21 cellular contexts compared by ENCODE assay signal in genomic region chr20:62227591-62227976, GRCh38. TPM values are rescaled to one million over a fixed set of nuclear protein-coding genes. Genes with fewer than 3 reads are reported as not detected.
"Had no signal": no experiment of that assay in that cellular context is flagged by ENCODE, and none has a peak within 500 bp of the region (broad histone marks: within the 10 kb centered on the region; RNA-seq: fewer than 3 reads in every experiment).

No MANE protein-coding gene starts in this region.

- H3K4me3 ChIP-seq: breast epithelium, right atrium auricular region, skin epidermis, tibial nerve, vagina had no signal

- DNase-seq: activated B cell treated with CpG ODN at 0.5 μM for 24 hours; activated CD4-positive, alpha-beta T cell treated with anti-CD3 and anti-CD28 coated beads, Interleukin-2, amount 10 ng/mL, durations not matched to agents 24 days and 14 days; activated CD8-positive, alpha-beta memory T cell treated with anti-CD3 and anti-CD28 coated beads for 24 hours; activated naive CD4-positive, alpha-beta T cell treated with anti-CD3 and anti-CD28 coated beads, Interleukin-2, amount 50 U/mL, for 16 hours; erythroblast; hippocampal formation; kidney glomerular epithelial cell; stimulated activated CD4-positive, alpha-beta T cell treated with anti-CD3 and anti-CD28 coated beads, Interleukin-4, amount 100 ng/mL, for 4 hours had no signal

- H3K27ac Mint-ChIP-seq: activated B cell treated with CpG ODN at 0.5 μM for 24 hours; activated CD4-positive, alpha-beta T cell treated with anti-CD3 and anti-CD28 coated beads, Interleukin-2, amount 10 ng/mL, durations not matched to agents 24 days and 14 days; activated T-helper 2 cell treated with anti-CD3 and anti-CD28 coated beads, Interferon-gamma antibody, Interleukin-2, Interleukin-4, amounts not matched to agents 10 μg/mL and 5 μg/mL and 100 μg/mL, durations not matched to agents 14 hours and 24 hours and 36 hours; endodermal cell had no signal

- H3K27ac ChIP-seq: breast epithelium, neutrophil, right atrium auricular region, skin epidermis, tibial nerve, vagina had no signal

- H3K9me3 ChIP-seq: breast epithelium, neutrophil, right atrium auricular region, tibial nerve, vagina had no signal

- H3K4me1 ChIP-seq: breast epithelium, right atrium auricular region, tibial nerve had no signal

- H3K27me3 ChIP-seq: right atrium auricular region, vagina had no signal

- H3K9me3 Mint-ChIP-seq: activated B cell treated with CpG ODN at 0.5 μM for 24 hours; activated CD4-positive, alpha-beta T cell treated with anti-CD3 and anti-CD28 coated beads, Interleukin-2, amount 10 ng/mL, durations not matched to agents 24 days and 14 days; activated T-helper 2 cell treated with anti-CD3 and anti-CD28 coated beads, Interferon-gamma antibody, Interleukin-2, Interleukin-4, amounts not matched to agents 10 μg/mL and 5 μg/mL and 100 μg/mL, durations not matched to agents 14 hours and 24 hours and 36 hours; endodermal cell had no signal

- H3K36me3 ChIP-seq: breast epithelium, neutrophil, right atrium auricular region, tibial nerve, vagina had no signal

- H3K4me1 Mint-ChIP-seq: activated B cell treated with CpG ODN at 0.5 μM for 24 hours; activated CD4-positive, alpha-beta T cell treated with anti-CD3 and anti-CD28 coated beads, Interleukin-2, amount 10 ng/mL, durations not matched to agents 24 days and 14 days; endodermal cell had no signal

- H3K4me3 Mint-ChIP-seq: activated B cell treated with CpG ODN at 0.5 μM for 24 hours; activated CD4-positive, alpha-beta T cell treated with anti-CD3 and anti-CD28 coated beads, Interleukin-2, amount 10 ng/mL, durations not matched to agents 24 days and 14 days; endodermal cell had no signal

RNA-seq across cellular contexts. Expression of gene HRH3, which starts 7.5 kb away (rescaled TPM):
- total RNA-seq: activated B cell treated with CpG ODN at 0.5 μM for 24 hours; activated CD4-positive, alpha-beta T cell treated with anti-CD3 and anti-CD28 coated beads, Interleukin-2, amount 10 ng/mL, durations not matched to agents 24 days and 14 days; activated T-helper 2 cell treated with anti-CD3 and anti-CD28 coated beads, Interferon-gamma antibody, Interleukin-2, Interleukin-4, amounts not matched to agents 10 μg/mL and 5 μg/mL and 100 μg/mL, durations not matched to agents 14 hours and 24 hours and 36 hours; breast epithelium; chondrocyte; dermis microvascular lymphatic vessel endothelial cell; lower leg skin; posterior vena cava; right atrium auricular region; subcutaneous adipose tissue; tibial nerve; vagina had no signal
